25 cellular contexts compared by ENCODE assay signal in the genomic region with DNA sequence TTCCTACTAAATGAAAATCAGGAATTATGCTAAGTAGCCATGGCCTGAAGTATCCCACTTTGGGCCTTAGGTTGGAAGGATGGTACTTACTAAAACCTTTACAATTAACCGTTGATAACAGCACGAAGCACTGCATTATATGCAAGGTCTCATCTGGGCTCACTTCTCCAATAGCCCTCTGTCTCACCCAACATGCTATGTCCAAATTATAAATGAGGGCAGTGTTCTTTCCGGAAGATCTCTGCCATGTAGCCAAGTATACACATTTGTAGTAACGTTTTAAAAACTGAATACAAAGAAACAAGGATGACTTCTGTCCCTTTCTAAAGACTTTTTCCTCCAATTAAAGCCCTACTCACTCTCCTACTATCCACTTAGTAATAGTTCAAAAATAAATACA.
"Had no signal": no experiment of that assay in that cellular context is flagged by ENCODE, and none has a peak within 500 bp of the region (broad histone marks: within the 10 kb centered on the region; RNA-seq: fewer than 3 reads in every experiment).

No MANE protein-coding gene starts in this region.

- H3K36me3 ChIP-seq: colonic mucosa, gastroesophageal sphincter, neural progenitor cell, prostate gland, thoracic aorta, tibial nerve had no signal

- H3K4me1 ChIP-seq: colonic mucosa, heart right ventricle, lower lobe of right lung, neural progenitor cell, parathyroid adenoma, prostate gland, sigmoid colon, upper lobe of left lung had no signal

- H3K4me2 ChIP-seq: neural progenitor cell had no signal

- H2AFZ ChIP-seq: neural progenitor cell, parathyroid adenoma had no signal

- H3K9me3 ChIP-seq: colonic mucosa, gastroesophageal sphincter, heart right ventricle, lower lobe of right lung, mucosa of descending colon, prostate gland, sigmoid colon, thoracic aorta, tibial nerve, upper lobe of left lung had no signal

- H3K27me3 ChIP-seq: colonic mucosa, gastroesophageal sphincter, heart right ventricle, neural progenitor cell, sigmoid colon, tibial nerve, upper lobe of left lung had no signal

- H3K27ac ChIP-seq: colonic mucosa, epithelial cell of prostate, gastroesophageal sphincter, heart right ventricle, lower lobe of right lung, neural progenitor cell, parathyroid adenoma, prostate gland, sigmoid colon, thoracic aorta, tibial nerve, upper lobe of left lung had no signal

- FAIRE-seq: keratinocyte, urothelium cell line had no signal

- H3K4me3 ChIP-seq: colonic mucosa, gastroesophageal sphincter, heart right ventricle, lower lobe of right lung, mucosa of descending colon, neural progenitor cell, prostate gland, sigmoid colon, thoracic aorta, tibial nerve, upper lobe of left lung had no signal

- DNase-seq: colonic mucosa; effector CD8-positive, alpha-beta T cell; glutamatergic neuron; heart right ventricle; left ventricle myocardium superior; lower lobe of right lung; mucosa of descending colon; naive B cell; right cardiac atrium; sigmoid colon; stimulated activated CD4-positive, alpha-beta T cell treated with anti-CD3 and anti-CD28 coated beads, Interleukin-4, amount 100 ng/mL, for 4 hours; stimulated activated naive CD8-positive, alpha-beta T cell treated with anti-CD3 and anti-CD28 coated beads, Interleukin-15, Interleukin-2, amounts not matched to agents 100 U/mL and 50 U/mL, for 24 hours; upper lobe of left lung had no signal

- ATAC-seq: esophagus mucosa; gastroesophageal sphincter; heart right ventricle; left ventricle myocardium superior; lower lobe of right lung; mucosa of descending colon; natural killer cell treated with Interleukin-12 subunit alpha and Interleukin-12 subunit beta and Interleukin-15 and Interleukin-18, amount 100 ng/mL, for 72 hours; right cardiac atrium; stimulated activated memory B cell treated with anti-CD40 and anti-IgM and Interleukin-4, amounts not matched to agents 10 μg/mL and 1 μg/mL and 100 μg/mL, for 72 hours; stimulated activated naive CD8-positive, alpha-beta T cell treated with anti-CD3 and anti-CD28 coated beads, Interleukin-15, Interleukin-2, amounts not matched to agents 100 U/mL and 50 U/mL, for 24 hours had no signal

- H3K9ac ChIP-seq: neural progenitor cell, parathyroid adenoma had no signal
